24 cellular contexts compared by ENCODE assay signal in genomic region chr1:153833171-153833570, GRCh38. TPM values are rescaled to one million over a fixed set of nuclear protein-coding genes. Genes with fewer than 3 reads are reported as not detected.
DNase-seq lines count a peak whose midpoint lies in the region; ATAC-seq, FAIRE-seq and TF ChIP-seq lines count a peak whose summit lies in the region.
"Had no signal": no experiment of that assay in that cellular context is flagged by ENCODE, and none has a peak within 500 bp of the region (broad histone marks: within the 10 kb centered on the region; RNA-seq: fewer than 3 reads in every experiment).

No MANE protein-coding gene starts in this region.

- H3K9ac ChIP-seq in kidney (ENCODE audit: low read length in 2 of 2) = no peak overlapping the region

- no peak overlapping the region for H3K27ac ChIP-seq in kidney (ENCODE audit: low read depth in 2 of 2, low read length in 2 of 2)

- H3K4me1 ChIP-seq in kidney (ENCODE audit: control insufficient read depth in 1 of 2, insufficient read depth in 1 of 2, low read depth in 1 of 2, low read length in 2 of 2) = no peaks in the 10 kb centered on the region
- H3K4me1 ChIP-seq: BE2C had no signal

- H3K36me3 ChIP-seq in kidney (ENCODE audit: control insufficient read depth in 1 of 2, insufficient read depth in 2 of 2, low read length in 2 of 2) = no peaks in the 10 kb centered on the region

- no peak overlapping the region for H3K4me3 ChIP-seq in kidney (ENCODE audit: low read length in 2 of 2)

- peak overlapping the region; percentile 35 for H3K27ac Mint-ChIP-seq in activated naive CD8-positive, alpha-beta T cell
- H3K27ac Mint-ChIP-seq in activated naive CD8-positive, alpha-beta T cell treated with anti-CD3 and anti-CD28 coated beads, Interleukin-2, amount 50 U/mL, for 24 hours = no peak overlapping the region
- H3K27ac Mint-ChIP-seq in activated T-helper 17 cell treated with anti-CD3 and anti-CD28 coated beads, Interleukin-2, amount 50 U/mL, for 72 hours = peak overlapping the region; percentile 49

- H3K9me3 ChIP-seq in kidney (ENCODE audit: control insufficient read depth in 1 of 2, low read length in 2 of 2) = no peaks in the 10 kb centered on the region
- H3K9me3 ChIP-seq: BE2C had no signal

- ATAC-seq in activated naive CD8-positive, alpha-beta T cell treated with anti-CD3 and anti-CD28 coated beads, Interleukin-2, amount 50 U/mL, for 24 hours = no peak
- ATAC-seq in activated T-helper 17 cell treated with anti-CD3 and anti-CD28 coated beads, Interleukin-2, amount 50 U/mL, for 72 hours (replicated peaks) = no peak
- ATAC-seq in GM21367 (IDR thresholded peaks at IDR 0.05; ENCODE audit: unreplicated experiment) = no peak
- ATAC-seq: PC-3 had no signal

- no peaks in the 10 kb centered on the region for H3K27me3 Mint-ChIP-seq in activated naive CD8-positive, alpha-beta T cell
- no peaks in the 10 kb centered on the region for H3K27me3 Mint-ChIP-seq in activated naive CD8-positive, alpha-beta T cell treated with anti-CD3 and anti-CD28 coated beads, Interleukin-2, amount 50 U/mL, for 24 hours
- no peaks in the 10 kb centered on the region for H3K27me3 Mint-ChIP-seq in activated T-helper 17 cell treated with anti-CD3 and anti-CD28 coated beads, Interleukin-2, amount 50 U/mL, for 72 hours
- H3K27me3 Mint-ChIP-seq: CD8-positive, alpha-beta memory T cell had no signal

- H3K36me3 Mint-ChIP-seq in activated naive CD8-positive, alpha-beta T cell = no peaks in the 10 kb centered on the region
- peaks cover 8% of the 10 kb centered on the region for H3K36me3 Mint-ChIP-seq in activated naive CD8-positive, alpha-beta T cell treated with anti-CD3 and anti-CD28 coated beads, Interleukin-2, amount 50 U/mL, for 24 hours (ENCODE audit: low read depth)
- peaks cover 40% of the 10 kb centered on the region for H3K36me3 Mint-ChIP-seq in activated T-helper 17 cell treated with anti-CD3 and anti-CD28 coated beads, Interleukin-2, amount 50 U/mL, for 72 hours (ENCODE audit: low read depth)

- no peak for FAIRE-seq in kidney (lab: Jason Lieb, UNC)
- FAIRE-seq: D721Med, GM12892, GM18507 had no signal

- intact Hi-C loops in kidney (cut with DNase I) = no loop called here

- peaks cover 29% of the 10 kb centered on the region for H3K4me1 Mint-ChIP-seq in activated naive CD8-positive, alpha-beta T cell (ENCODE audit: low read depth)
- peaks cover 17% of the 10 kb centered on the region for H3K4me1 Mint-ChIP-seq in activated naive CD8-positive, alpha-beta T cell treated with anti-CD3 and anti-CD28 coated beads, Interleukin-2, amount 50 U/mL, for 24 hours
- peaks cover 9% of the 10 kb centered on the region for H3K4me1 Mint-ChIP-seq in activated T-helper 17 cell treated with anti-CD3 and anti-CD28 coated beads, Interleukin-2, amount 50 U/mL, for 72 hours

- TF ChIP-seq CTCF in kidney (IDR thresholded peaks at IDR 0.05; ENCODE audit: borderline replicate concordance, extremely low read depth, insufficient read depth) = no peak

- DNase-seq in activated naive CD8-positive, alpha-beta T cell treated with anti-CD3 and anti-CD28 coated beads, Interleukin-2, amount 50 U/mL, for 24 hours = no peak
- DNase-seq in midbrain (lab: John Stamatoyannopoulos, UW) = peak; percentile 7
- DNase-seq in T1000 (lab: John Stamatoyannopoulos, UW) = no peak
- no peak for DNase-seq in kidney
- DNase-seq: BE2C; CD8-positive, alpha-beta memory T cell; H7; KG1; MV-4-11; NCI-H1417; NCI-H187; NCI-H2107; NCI-H2227 treated with DMSO at 0.1 percent for 48 hours; NCI-H510A treated with DMSO at 0.1 percent for 48 hours; NCI-H82; PC-3; RPMI8226; SHP77 treated with DMSO at 0.1 percent for 48 hours had no signal

- no peaks in the 10 kb centered on the region for H3K9me3 Mint-ChIP-seq in activated naive CD8-positive, alpha-beta T cell (ENCODE audit: low read depth)
- H3K9me3 Mint-ChIP-seq in activated naive CD8-positive, alpha-beta T cell treated with anti-CD3 and anti-CD28 coated beads, Interleukin-2, amount 50 U/mL, for 24 hours = no peaks in the 10 kb centered on the region
- H3K9me3 Mint-ChIP-seq in activated T-helper 17 cell treated with anti-CD3 and anti-CD28 coated beads, Interleukin-2, amount 50 U/mL, for 72 hours = no peaks in the 10 kb centered on the region
- H3K9me3 Mint-ChIP-seq: CD8-positive, alpha-beta memory T cell had no signal

- no peak overlapping the region for H3K4me3 Mint-ChIP-seq in activated naive CD8-positive, alpha-beta T cell
- no peak overlapping the region for H3K4me3 Mint-ChIP-seq in activated naive CD8-positive, alpha-beta T cell treated with anti-CD3 and anti-CD28 coated beads, Interleukin-2, amount 50 U/mL, for 24 hours
- H3K4me3 Mint-ChIP-seq in activated T-helper 17 cell treated with anti-CD3 and anti-CD28 coated beads, Interleukin-2, amount 50 U/mL, for 72 hours = no peak overlapping the region
- H3K4me3 Mint-ChIP-seq: CD8-positive, alpha-beta memory T cell had no signal

RNA-seq across cellular contexts. Expression of gene SLC27A3, which starts 58.0 kb away (rescaled TPM):
- 1 to 10 TPM; 9.7 to 9.8 TPM for total RNA-seq in activated T-helper 17 cell treated with anti-CD3 and anti-CD28 coated beads, Interleukin-2, amount 50 U/mL, for 72 hours
- 54.0 TPM for total RNA-seq in kidney
- 36.9 TPM for polyA plus RNA-seq in kidney (ENCODE audit: insufficient read depth, low read depth, low replicate concordance)
